ENCODE assay signal across 9 cellular contexts in the genomic region with DNA sequence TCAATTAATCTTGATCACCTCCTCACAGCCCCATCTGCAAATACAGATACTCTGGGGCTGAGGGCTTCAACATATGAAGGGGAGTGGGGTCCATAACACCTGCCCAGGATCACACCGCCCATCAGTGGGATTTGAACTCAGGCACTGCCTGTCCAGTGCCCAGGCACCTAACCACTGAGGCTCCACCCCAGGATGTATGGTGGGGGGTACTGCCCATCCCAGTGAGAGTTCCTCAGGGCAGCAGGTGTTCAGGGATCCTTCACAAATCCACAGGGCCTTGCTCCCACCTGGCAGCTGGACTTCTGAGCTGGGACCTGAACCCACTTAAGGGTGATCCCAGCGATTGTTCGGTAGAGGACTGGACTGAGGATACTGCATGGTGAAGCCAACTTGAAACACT. TPM values are rescaled to one million over a fixed set of nuclear protein-coding genes. Genes with fewer than 3 reads are reported as not detected.
DNase-seq lines count a peak whose midpoint lies in the region; ATAC-seq and TF ChIP-seq lines count a peak whose summit lies in the region.
"Had no signal": no experiment of that assay in that cellular context is flagged by ENCODE, and none has a peak within 500 bp of the region (broad histone marks: within the 10 kb centered on the region; RNA-seq: fewer than 3 reads in every experiment).

No MANE protein-coding gene starts in this region.

- H3K9me2 ChIP-seq in Loucy (replicated peaks; ENCODE audit: low read depth, low read length), result no peaks in the 10 kb centered on the region

- peaks cover 3% of the 10 kb centered on the region; the same call in 1 of the 2 replicates for H3F3A ChIP-seq in Loucy (ENCODE audit: low read depth)

- H3K9me3 Mint-ChIP-seq in nephron progenitor cell, result no peaks in the 10 kb centered on the region

- no peaks in the 10 kb centered on the region for H3K27me3 ChIP-seq in BE2C
- H3K27me3 ChIP-seq in Loucy (ENCODE audit: insufficient read depth, low read length, poor library complexity, severe bottlenecking), result no peaks in the 10 kb centered on the region
- no peaks in the 10 kb centered on the region for H3K27me3 ChIP-seq in duodenal mucosa (ENCODE audit: control insufficient read depth in 1 of 2, insufficient read depth in 2 of 2, low read length in 2 of 2)

- DNase-seq in BE2C (no peak), nephron progenitor cell (no peak), cerebellar nuclear complex (lab: John Stamatoyannopoulos, UW) (no peak), midbrain (lab: John Stamatoyannopoulos, UW) (no peak)
- DNase-seq: stimulated activated naive CD4-positive, alpha-beta T cell had no signal

- H3K27me3 Mint-ChIP-seq in nephron progenitor cell (ENCODE audit: low read depth, poor library complexity), result peaks cover 16% of the 10 kb centered on the region

- no peaks in the 10 kb centered on the region for H3K36me3 ChIP-seq in BE2C
- H3K36me3 ChIP-seq in Loucy (ENCODE audit: insufficient read depth, low read length), result peaks cover 23% of the 10 kb centered on the region; the same call in 1 of the 2 replicates
- peaks cover 0 to 11% of the 10 kb centered on the region in 2 donors for H3K36me3 ChIP-seq in duodenal mucosa (ENCODE audit: control insufficient read depth in 1 of 2, insufficient read depth in 2 of 2, low read length in 2 of 2)

- H3K27ac Mint-ChIP-seq in nephron progenitor cell, result no peak overlapping the region

- H4K20me1 ChIP-seq in Loucy (ENCODE audit: insufficient read depth, low read length, poor library complexity, severe bottlenecking), result no peaks in the 10 kb centered on the region

- no peak overlapping the region for H2AFZ ChIP-seq in Loucy (ENCODE audit: low read length)

- peak overlapping the region; percentile 31 for H3K4me3 ChIP-seq in BE2C (ENCODE audit: low read depth, low read length)
- peak overlapping the region; percentile 61 for H3K4me3 ChIP-seq in Loucy (ENCODE audit: low read length, poor library complexity, severe bottlenecking)
- H3K4me3 ChIP-seq in duodenal mucosa (ENCODE audit: low read depth in 1 of 2, low read length in 2 of 2), result peak overlapping the region; percentile 45 to 59

- H3K4me3 Mint-ChIP-seq in nephron progenitor cell, result peak overlapping the region; percentile 83

- H3K4me2 ChIP-seq in Loucy (ENCODE audit: low read depth, low read length, poor library complexity, severe bottlenecking), result peak overlapping the region; percentile 56

- H3K9ac ChIP-seq in Loucy (ENCODE audit: low read depth, low read length, poor library complexity, severe bottlenecking) (peak overlapping the region; percentile 70), duodenal mucosa (ENCODE audit: low read depth in 1 of 2, low read length in 2 of 2) (peak overlapping the region in 1 of 2 donors; percentile 54)

- ATAC-seq in GM18858 (IDR thresholded peaks at IDR 0.05; ENCODE audit: unreplicated experiment) (no peak), HG03039 (IDR thresholded peaks at IDR 0.05; ENCODE audit: unreplicated experiment) (no peak)

- H3K36me3 Mint-ChIP-seq in nephron progenitor cell (ENCODE audit: low read depth), result no peaks in the 10 kb centered on the region

- H3K27ac ChIP-seq in duodenal mucosa (ENCODE audit: low read depth, low read length), result no peak overlapping the region

- peaks cover 23% of the 10 kb centered on the region; the same call in 1 of the 2 replicates for H3K79me2 ChIP-seq in Loucy (ENCODE audit: insufficient read depth, low read length)

- no peaks in the 10 kb centered on the region for H3K9me3 ChIP-seq in BE2C
- H3K9me3 ChIP-seq in Loucy (ENCODE audit: insufficient read depth, low read depth, low read length), result no peaks in the 10 kb centered on the region
- no peaks in the 10 kb centered on the region for H3K9me3 ChIP-seq in duodenal mucosa (ENCODE audit: control insufficient read depth in 1 of 2, low read length in 2 of 2)

- TF ChIP-seq CTCF in BE2C (IDR thresholded peaks at IDR 0.05; ENCODE audit: low read depth, low read length) (no peak), Loucy (conservative IDR thresholded peaks at IDR 0.05; ENCODE audit: low read length) (no peak), nephron progenitor cell (IDR thresholded peaks at IDR 0.05) (no peak)

- H3K4me1 ChIP-seq in BE2C, result no peaks in the 10 kb centered on the region; the same call in 1 of the 2 replicates
- H3K4me1 ChIP-seq in Loucy (ENCODE audit: insufficient read depth, low read length, poor library complexity, severe bottlenecking), result peaks cover 23% of the 10 kb centered on the region
- H3K4me1 ChIP-seq in duodenal mucosa (ENCODE audit: control insufficient read depth in 1 of 2, insufficient read depth in 2 of 2, low read length in 2 of 2), result peaks cover 13 to 14% of the 10 kb centered on the region in 2 donors

- peaks cover 25% of the 10 kb centered on the region for H3K4me1 Mint-ChIP-seq in nephron progenitor cell

RNA-seq across cellular contexts. Expression of a gene that starts 33.2 kb away (rescaled TPM):
- polyA plus RNA-seq in BE2C (2012; ENCODE audit: insufficient read depth, insufficient read length, low read depth), result 5.9 TPM
